ENCODE assay signal across 12 cellular contexts in genomic region chr17:41622340-41623159, GRCh38. TPM values are rescaled to one million over a fixed set of nuclear protein-coding genes. Genes with fewer than 3 reads are reported as not detected.
DNase-seq lines count a peak whose midpoint lies in the region; ATAC-seq, FAIRE-seq and TF ChIP-seq lines count a peak whose summit lies in the region.
"Not testable (repeated sequence)": the region's sequence is repeated elsewhere in the genome, so short reads cannot be mapped to it uniquely, and the experiment has no call there.
"Had no signal": no experiment of that assay in that cellular context is flagged by ENCODE, and none has a peak within 500 bp of the region (broad histone marks: within the 10 kb centered on the region; RNA-seq: fewer than 3 reads in every experiment).

No MANE protein-coding gene starts in this region.

- H3K27ac Mint-ChIP-seq in activated B cell treated with CpG ODN at 0.5 μM for 24 hours; glutamatergic neuron (ENCODE audit: unreplicated experiment): not testable (repeated sequence)
- peak overlapping the region; percentile 75 for H3K27ac Mint-ChIP-seq in nephron progenitor cell

- H3K36me3 ChIP-seq in NT2/D1 (ENCODE audit: insufficient read depth, insufficient read length, low read length); prostate gland; upper lobe of right lung: not testable (repeated sequence)
- peaks cover 18% of the 10 kb centered on the region for H3K36me3 ChIP-seq in bronchial epithelial cell (ENCODE audit: control insufficient read depth, insufficient read depth, low read length)

- peak; percentile 97 for FAIRE-seq in bronchial epithelial cell (lab: Jason Lieb, UNC)

- not testable (repeated sequence) for H3K27me3 ChIP-seq in NT2/D1 (ENCODE audit: insufficient read depth, insufficient read length); bronchial epithelial cell (ENCODE audit: control insufficient read depth, insufficient read depth, low read length); prostate gland (replicated peaks; ENCODE audit: insufficient read depth); upper lobe of right lung

- not testable (repeated sequence) for ATAC-seq in activated B cell treated with CpG ODN at 0.5 μM for 24 hours (ENCODE audit: low read depth); upper lobe of right lung

- TF ChIP-seq CTCF in activated B cell treated with CpG ODN at 0.5 μM for 24 hours (IDR thresholded peaks at IDR 0.05); bronchial epithelial cell (IDR thresholded peaks at IDR 0.05; ENCODE audit: insufficient read depth, low read length, severe bottlenecking); glutamatergic neuron (IDR thresholded peaks at IDR 0.05; ENCODE audit: partially characterized antibody, unreplicated experiment); nephron progenitor cell (IDR thresholded peaks at IDR 0.05); prostate gland (IDR thresholded peaks at IDR 0.05); upper lobe of right lung (IDR thresholded peaks at IDR 0.05): not testable (repeated sequence)

- POLR2A ChIA-PET in activated B cell treated with CpG ODN at 0.5 μM for 24 hours (lab: Charles Lee) = not testable (repeated sequence)

- not testable (repeated sequence) for H3K9me3 ChIP-seq in NT2/D1 (ENCODE audit: insufficient read depth, low read length); prostate gland; upper lobe of right lung

- peaks cover 37% of the 10 kb centered on the region for H3K4me1 ChIP-seq in NT2/D1 (ENCODE audit: insufficient read depth, insufficient read length)
- H3K4me1 ChIP-seq in prostate gland (replicated peaks); upper lobe of right lung: not testable (repeated sequence)

- intact Hi-C loops in activated B cell treated with CpG ODN at 0.5 μM for 24 hours (cut with micrococcal nuclease); prostate gland (cut with DNase I); upper lobe of right lung (cut with DNase I): not testable (repeated sequence)

- not testable (repeated sequence) for DNase-seq in NT2/D1 (ENCODE audit: low read depth, low spot score); nephron progenitor cell; prostate gland (ENCODE audit: low spot score)
- peak; percentile 4 for DNase-seq in activated B cell treated with CpG ODN at 0.5 μM for 24 hours
- peak; percentile 43 for DNase-seq in bronchial epithelial cell (ENCODE audit: low read depth)
- DNase-seq in glutamatergic neuron = peak; percentile 12
- peak; percentile 47 for DNase-seq in upper lobe of right lung

- H3K9ac ChIP-seq in NT2/D1 (ENCODE audit: insufficient read length, low read depth) = peak overlapping the region; percentile 15

- H3K4me1 Mint-ChIP-seq in activated B cell treated with CpG ODN at 0.5 μM for 24 hours; glutamatergic neuron (ENCODE audit: low read depth, unreplicated experiment): not testable (repeated sequence)
- peaks cover 47% of the 10 kb centered on the region for H3K4me1 Mint-ChIP-seq in nephron progenitor cell

- H3K27me3 Mint-ChIP-seq in activated B cell treated with CpG ODN at 0.5 μM for 24 hours = peaks cover 18% of the 10 kb centered on the region
- H3K27me3 Mint-ChIP-seq in glutamatergic neuron (ENCODE audit: unreplicated experiment); nephron progenitor cell (ENCODE audit: low read depth, poor library complexity): not testable (repeated sequence)

- not testable (repeated sequence) for H3K9me3 Mint-ChIP-seq in activated B cell treated with CpG ODN at 0.5 μM for 24 hours; glutamatergic neuron (ENCODE audit: unreplicated experiment); nephron progenitor cell

- 63% methylated on average over 19 of the region's 19 CpGs for WGBS in prostate gland

- not testable (repeated sequence) for H3K4me3 ChIP-seq in NT2/D1 (ENCODE audit: insufficient read length, low read depth); upper lobe of right lung
- peak overlapping the region; percentile 45 for H3K4me3 ChIP-seq in bronchial epithelial cell (ENCODE audit: low read depth, low read length)
- peak overlapping the region; percentile 6 to 26 for H3K4me3 ChIP-seq in prostate gland

- not testable (repeated sequence) for TF ChIP-seq POLR2A in prostate gland (IDR thresholded peaks at IDR 0.05)

- CTCF ChIA-PET in activated B cell treated with CpG ODN at 0.5 μM for 24 hours (lab: Charles Lee) = not testable (repeated sequence)

- peak overlapping the region; percentile 75 to 81 for H3K27ac ChIP-seq in prostate gland
- H3K27ac ChIP-seq in upper lobe of right lung = not testable (repeated sequence)

- H3K4me3 Mint-ChIP-seq in activated B cell treated with CpG ODN at 0.5 μM for 24 hours; glutamatergic neuron (ENCODE audit: unreplicated experiment); nephron progenitor cell: not testable (repeated sequence)

- H3K36me3 Mint-ChIP-seq in activated B cell treated with CpG ODN at 0.5 μM for 24 hours (ENCODE audit: low read depth); glutamatergic neuron (ENCODE audit: unreplicated experiment); nephron progenitor cell (ENCODE audit: low read depth): not testable (repeated sequence)

RNA-seq across cellular contexts. Expression of gene KRT17, which starts 1.8 kb away (rescaled TPM):
- not detected in 2 replicates for total RNA-seq in activated B cell treated with CpG ODN at 0.5 μM for 24 hours
- total RNA-seq in bronchial epithelial cell = 25,286 and 30,463 TPM in 2 replicates
- not detected for total RNA-seq in glutamatergic neuron (ENCODE audit: unreplicated experiment)
- total RNA-seq in prostate gland = 100 to 1,000 TPM; 201 to 360 TPM
- 5.9 TPM for total RNA-seq in upper lobe of right lung
- total RNA-seq: CD8-positive, alpha-beta T cell; H7 had no signal

RNA-seq across cellular contexts. Expression of gene KRT16, which starts 10.0 kb away (rescaled TPM):
- total RNA-seq in activated B cell treated with CpG ODN at 0.5 μM for 24 hours (not detected in 2 replicates), bronchial epithelial cell (1,390 and 10,131 TPM in 2 replicates), glutamatergic neuron (ENCODE audit: unreplicated experiment) (not detected), prostate gland (1 to 10 TPM; 4.0 to 6.7 TPM), upper lobe of right lung (not detected)
- total RNA-seq: CD8-positive, alpha-beta T cell; GM12878; H7; HepG2; NCI-H460 had no signal

RNA-seq across cellular contexts. Expression of gene KRT14, which starts 35.9 kb away (rescaled TPM):
- total RNA-seq in activated B cell treated with CpG ODN at 0.5 μM for 24 hours = not detected in 2 replicates
- total RNA-seq in bronchial epithelial cell = 463 and 1,445 TPM in 2 replicates
- total RNA-seq in glutamatergic neuron (ENCODE audit: unreplicated experiment) = not detected
- total RNA-seq in prostate gland = 100 to 1,000 TPM in 1 of 2 donors, 10 to 100 TPM in 1; 28.1 to 298 TPM
- total RNA-seq in upper lobe of right lung = not detected
- total RNA-seq: CD8-positive, alpha-beta T cell; GM12878; H7; HepG2; NCI-H460 had no signal

RNA-seq across cellular contexts. Expression of gene KRT9, which starts 50.7 kb away (rescaled TPM):
- total RNA-seq in activated B cell treated with CpG ODN at 0.5 μM for 24 hours (not detected in 2 replicates), bronchial epithelial cell (0.26 and 0.51 TPM in 2 replicates), glutamatergic neuron (ENCODE audit: unreplicated experiment) (not detected), prostate gland (not detected), upper lobe of right lung (not detected)
- total RNA-seq: CD8-positive, alpha-beta T cell; GM12878; H7; HepG2; NCI-H460 had no signal

Comparison
In these comparisons a context has a peak if more than half of its experiments do, and no peak if none do; other contexts are left out.
1. RNA of gene KRT17, which starts 1.8 kb away (total RNA-seq): 25,286 to 30,463 TPM in bronchial epithelial cell; 201 to 360 TPM in prostate gland, 5.9 TPM in upper lobe of right lung (single experiment), not detected in activated B cell treated with CpG ODN at 0.5 μM for 24 hours and not detected in glutamatergic neuron (single experiment); every median in the first group is over 10 times any median in the second.
2. RNA of gene KRT16, which starts 10.0 kb away (total RNA-seq): 1,390 to 10,131 TPM in bronchial epithelial cell; 4.0 to 6.7 TPM in prostate gland, not detected in activated B cell treated with CpG ODN at 0.5 μM for 24 hours, not detected in glutamatergic neuron (single experiment) and not detected in upper lobe of right lung (single experiment); every median in the first group is over 100 times any median in the second.
3. RNA of gene KRT14, which starts 35.9 kb away (total RNA-seq): 463 to 1,445 TPM in bronchial epithelial cell and 28.1 to 298 TPM in prostate gland; not detected in activated B cell treated with CpG ODN at 0.5 μM for 24 hours, not detected in glutamatergic neuron (single experiment) and not detected in upper lobe of right lung (single experiment); every median in the first group is over 10 times any median in the second.